8 cellular contexts compared by ENCODE assay signal in the genomic region with DNA sequence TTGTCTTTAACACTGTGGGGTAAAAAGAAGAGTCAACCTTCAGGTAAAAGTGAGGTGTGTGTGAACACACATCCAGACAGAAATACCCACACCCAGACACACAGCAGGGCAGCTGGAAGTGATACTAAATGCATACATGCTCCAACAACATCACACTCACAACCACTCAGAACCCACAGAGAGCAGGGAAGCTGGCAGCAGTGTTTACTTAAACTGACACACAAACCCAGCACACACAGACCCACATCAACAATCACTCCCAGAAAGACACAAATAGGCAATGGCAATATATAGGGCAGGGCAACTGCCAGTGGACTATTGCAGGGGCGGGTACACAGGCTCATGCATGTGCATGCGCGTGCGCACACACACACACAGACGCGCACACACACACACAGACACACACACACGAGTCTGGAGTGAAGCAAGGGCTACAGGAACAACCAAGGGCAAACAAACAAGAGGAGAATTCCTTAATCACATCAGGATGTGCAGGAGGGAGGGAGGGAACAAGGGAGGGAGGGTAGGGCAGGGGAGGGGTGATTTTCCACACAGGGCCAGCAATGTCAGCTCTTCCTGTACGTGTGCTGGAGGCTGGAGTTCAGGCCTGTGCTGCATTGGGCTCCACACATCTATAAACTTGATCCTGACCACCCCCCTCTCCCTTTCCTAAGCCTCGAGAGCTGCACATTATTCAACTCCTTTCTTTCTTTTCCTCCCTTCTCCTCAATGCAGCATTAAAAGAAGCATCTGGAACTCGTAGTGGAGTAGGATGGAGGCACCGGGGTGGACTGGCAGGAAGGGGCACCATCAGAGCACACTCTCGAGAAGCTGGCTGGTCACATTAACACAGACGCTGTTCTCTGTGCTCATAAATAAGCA. TPM values are rescaled to one million over a fixed set of nuclear protein-coding genes. Genes with fewer than 3 reads are reported as not detected.
DNase-seq lines count a peak whose midpoint lies in the region; ATAC-seq and TF ChIP-seq lines count a peak whose summit lies in the region.

No MANE protein-coding gene starts in this region.

- DNase-seq in AG20443 (ENCODE audit: low spot score): peak; percentile 72
- DNase-seq in PC-9: peak; percentile 31 to 71
- peak; percentile 71 to 94 for DNase-seq in fibroblast of lung (ENCODE audit: low read depth in 2 of 2)
- no peak for DNase-seq in activated gamma-delta T cell treated with Interleukin-2 at 50 U/mL for 16 hours
- DNase-seq in SHP77 treated with DMSO at 0.1 percent for 48 hours (lab: John Stamatoyannopoulos, UW): no peak
- DNase-seq in stimulated activated CD4-positive, alpha-beta T cell treated with anti-CD3 and anti-CD28 coated beads, Interleukin-4, amount 100 ng/mL, for 4 hours: no peak

- H3F3A ChIP-seq in PC-9 (ENCODE audit: insufficient read depth, low read depth): peaks cover 40% of the 10 kb centered on the region

- intact Hi-C loops in PC-9 (cut with micrococcal nuclease; ENCODE audit: unreplicated experiment): loop anchor here (1.0 to 5.0 kb wide), 4 partner anchors 14 to 52 kb away; no protein-coding TSS in a partner anchor

- no peaks in the 10 kb centered on the region for H3K9me2 ChIP-seq in PC-9 (ENCODE audit: insufficient read depth)

- H4K20me1 ChIP-seq in PC-9 (ENCODE audit: insufficient read depth): no peaks in the 10 kb centered on the region
- H4K20me1 ChIP-seq in fibroblast of lung (ENCODE audit: control insufficient read depth, extremely low read depth, insufficient read depth, low read length): no peaks in the 10 kb centered on the region

- H3K27ac ChIP-seq in PC-9 (peak overlapping the region; percentile 99), fibroblast of lung (ENCODE audit: insufficient read depth, low read length) (peak overlapping the region; percentile 76), neutrophil (peak overlapping the region; percentile 79)

- H3K79me2 ChIP-seq in PC-9 (ENCODE audit: low read depth): no peaks in the 10 kb centered on the region
- H3K79me2 ChIP-seq in fibroblast of lung (ENCODE audit: control insufficient read depth, insufficient read depth, low read length): no peaks in the 10 kb centered on the region

- no peak for TF ChIP-seq CTCF in PC-9 (conservative IDR thresholded peaks at IDR 0.05)
- no peak for TF ChIP-seq CTCF in fibroblast of lung (conservative IDR thresholded peaks at IDR 0.05 in 1 of 2, IDR thresholded peaks at IDR 0.05 in 1 of 2; ENCODE audit: low read depth in 1 of 2, low read length in 2 of 2)
- no peak for TF ChIP-seq CTCF in neutrophil (IDR thresholded peaks at IDR 0.05)

- H3K27me3 ChIP-seq in PC-9 (ENCODE audit: insufficient read depth, low read depth) (no peaks in the 10 kb centered on the region), fibroblast of lung (ENCODE audit: control insufficient read depth, insufficient read depth, low read length) (no peaks in the 10 kb centered on the region), neutrophil (no peaks in the 10 kb centered on the region)

- CTCF ChIA-PET in PC-9 (lab: Charles Lee): interaction anchor here (0.6 kb wide), 1 partner anchor 71 kb away, joined by 5 read pairs; no protein-coding TSS in a partner anchor

- no TSS peak for BruUV-seq in PC-9 (replicated peaks; lab: Mats Ljungman, UMichigan)

- no peaks in the 10 kb centered on the region for H3K9me3 ChIP-seq in PC-9 (ENCODE audit: insufficient read depth, low read depth)
- H3K9me3 ChIP-seq in fibroblast of lung (ENCODE audit: control insufficient read depth, insufficient read depth, low read depth, low read length): no peaks in the 10 kb centered on the region
- no peaks in the 10 kb centered on the region for H3K9me3 ChIP-seq in neutrophil

- H3K4me2 ChIP-seq in PC-9 (peak overlapping the region; percentile 68), fibroblast of lung (ENCODE audit: extremely low read depth, insufficient read depth, low read length) (peak overlapping the region; percentile 9)

- POLR2A ChIA-PET in PC-9 (lab: Charles Lee; ENCODE audit: unreplicated experiment): no interaction called here

- H3K9ac ChIP-seq in fibroblast of lung (ENCODE audit: insufficient read depth, low read length): peak overlapping the region; percentile 47

- H2AFZ ChIP-seq in PC-9: no peak overlapping the region
- no peak overlapping the region for H2AFZ ChIP-seq in fibroblast of lung (ENCODE audit: low read length)

- H3K36me3 ChIP-seq in PC-9 (ENCODE audit: low read depth): no peaks in the 10 kb centered on the region
- H3K36me3 ChIP-seq in fibroblast of lung (ENCODE audit: control insufficient read depth, insufficient read depth, low read length): peaks cover 4% of the 10 kb centered on the region
- peaks cover 13% of the 10 kb centered on the region for H3K36me3 ChIP-seq in neutrophil

- peak overlapping the region; percentile 10; the same call in 1 of the 2 replicates for H3K4me3 ChIP-seq in PC-9
- no peak overlapping the region for H3K4me3 ChIP-seq in fibroblast of lung (replicated peaks in 1 of 4; ENCODE audit: control extremely low read depth in 1 of 4, insufficient read depth in 1 of 4, low read depth in 3 of 4, low read length in 4 of 4)
- H3K4me3 ChIP-seq in neutrophil (ENCODE audit: low read depth in 1 of 2, low read length in 1 of 2): no peak overlapping the region

- ATAC-seq in HG03354 (IDR thresholded peaks at IDR 0.05; ENCODE audit: poor library complexity, severe bottlenecking, unreplicated experiment): no peak

- H3K4me1 ChIP-seq in PC-9 (replicated peaks; ENCODE audit: insufficient read depth): peaks cover 42% of the 10 kb centered on the region
- peaks cover 61% of the 10 kb centered on the region for H3K4me1 ChIP-seq in fibroblast of lung (ENCODE audit: control insufficient read depth, extremely low read depth, insufficient read depth, low read length)
- peaks cover 78 to 81% of the 10 kb centered on the region in 2 experiments for H3K4me1 ChIP-seq in neutrophil (ENCODE audit: control insufficient read depth in 1 of 2, insufficient read depth in 1 of 2, low read depth in 1 of 2, low read length in 1 of 2)

RNA-seq across cellular contexts. Expression of a gene that starts 30.1 kb away (rescaled TPM):
- total RNA-seq in PC-9 (2021): 0.63 and 1.6 TPM in 2 replicates
- 29.1 and 30.0 TPM in 2 replicates for total RNA-seq in fibroblast of lung
- 8.2 and 11.3 TPM in 2 replicates for polyA plus RNA-seq in fibroblast of lung
- 31.7 and 32.0 TPM in 2 replicates for polyA plus RNA-seq in fibroblast of lung (2012)
- 14.0 and 15.0 TPM in 2 replicates for polyA minus RNA-seq in fibroblast of lung (ENCODE audit: low replicate concordance)

RNA-seq across cellular contexts. Expression of a gene that starts 43.2 kb away (rescaled TPM):
- total RNA-seq in PC-9 (2021): 34.4 and 35.4 TPM in 2 replicates
- total RNA-seq in fibroblast of lung: 40.6 and 41.1 TPM in 2 replicates
- 27.9 and 41.8 TPM in 2 replicates for polyA plus RNA-seq in fibroblast of lung
- polyA plus RNA-seq in fibroblast of lung (2012): 21.1 and 44.6 TPM in 2 replicates
- polyA minus RNA-seq in fibroblast of lung (ENCODE audit: low replicate concordance): 17.5 and 21.0 TPM in 2 replicates

RNA-seq across cellular contexts. Expression of a gene that starts 55.1 kb away (rescaled TPM):
- total RNA-seq in PC-9 (2021) (36.7 and 44.9 TPM in 2 replicates), fibroblast of lung (21.3 and 23.1 TPM in 2 replicates)
- 28.5 and 31.3 TPM in 2 replicates for polyA plus RNA-seq in fibroblast of lung
- polyA plus RNA-seq in fibroblast of lung (2012): 33.4 and 34.1 TPM in 2 replicates
- 194 and 205 TPM in 2 replicates for polyA minus RNA-seq in fibroblast of lung (ENCODE audit: low replicate concordance)

RNA-seq across cellular contexts. Expression of a gene that starts 59.9 kb away (rescaled TPM):
- 0.13 and 0.35 TPM in 2 replicates for total RNA-seq in PC-9 (2021)
- total RNA-seq in fibroblast of lung: 0.51 and 0.83 TPM in 2 replicates
- polyA plus RNA-seq in fibroblast of lung: 0.14 and 0.39 TPM in 2 replicates
- polyA plus RNA-seq in fibroblast of lung (2012): 0.40 and 0.76 TPM in 2 replicates
- polyA minus RNA-seq in fibroblast of lung (ENCODE audit: low replicate concordance): 0.20 TPM in 1 of 2 replicates, not detected in the other

Comparison
In these comparisons a context has a peak if more than half of its experiments do, and no peak if none do; other contexts are left out.
1. DNase-seq: peak in AG20443 (single experiment), PC-9 (2 of 2) and fibroblast of lung (2 of 2); none in activated gamma-delta T cell treated with Interleukin-2 at 50 U/mL for 16 hours (single experiment), SHP77 treated with DMSO at 0.1 percent for 48 hours (single experiment) and stimulated activated CD4-positive, alpha-beta T cell treated with anti-CD3 and anti-CD28 coated beads, Interleukin-4, amount 100 ng/mL, for 4 hours (0 of 2).
2. RNA of a gene that starts 30.1 kb away (total RNA-seq): 29.1 to 30.0 TPM in fibroblast of lung; 0.63 to 1.6 TPM in PC-9; every median in the first group is over 10 times any median in the second.
3. Peak in every context shown above with its lines, with median percentiles within 50 percentile points of each other: H3K27ac ChIP-seq.